1 cellular context compared by ENCODE assay signal in genomic region chr6:116033687-116034303, GRCh38.
TF ChIP-seq lines count a peak whose summit lies in the region.

No MANE protein-coding gene starts in this region.

TF ChIP-seq in SK-N-SH, 30 proteins besides CTCF, POLR2A, EP300 and RAD21 (continued from another document):
- no peak for TF ChIP-seq USF2 (IDR thresholded peaks at IDR 0.05; ENCODE audit: borderline replicate concordance, low read depth, low read length)
- no peak for TF ChIP-seq SIN3A (IDR thresholded peaks at IDR 0.05; ENCODE audit: borderline replicate concordance, low read depth, low read length)
- TF ChIP-seq, protein P1, sequence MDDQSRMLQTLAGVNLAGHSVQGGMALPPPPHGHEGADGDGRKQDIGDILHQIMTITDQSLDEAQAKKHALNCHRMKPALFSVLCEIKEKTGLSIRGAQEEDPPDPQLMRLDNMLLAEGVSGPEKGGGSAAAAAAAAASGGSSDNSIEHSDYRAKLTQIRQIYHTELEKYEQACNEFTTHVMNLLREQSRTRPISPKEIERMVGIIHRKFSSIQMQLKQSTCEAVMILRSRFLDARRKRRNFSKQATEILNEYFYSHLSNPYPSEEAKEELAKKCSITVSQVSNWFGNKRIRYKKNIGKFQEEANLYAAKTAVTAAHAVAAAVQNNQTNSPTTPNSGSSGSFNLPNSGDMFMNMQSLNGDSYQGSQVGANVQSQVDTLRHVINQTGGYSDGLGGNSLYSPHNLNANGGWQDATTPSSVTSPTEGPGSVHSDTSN (IDR thresholded peaks at IDR 0.05) = no peak
- TF ChIP-seq FOSL2 (IDR thresholded peaks at IDR 0.05; ENCODE audit: borderline replicate concordance, low read depth) = no peak
TF ChIP-seq in SK-N-SH: peak in this region for 0.
